20 cellular contexts compared by ENCODE assay signal in genomic region chr20:60579941-60580515, GRCh38.
DNase-seq lines count a peak whose midpoint lies in the region; FAIRE-seq and TF ChIP-seq lines count a peak whose summit lies in the region.
"Had no signal": no experiment of that assay in that cellular context is flagged by ENCODE, and none has a peak within 500 bp of the region (broad histone marks: within the 10 kb centered on the region; RNA-seq: fewer than 3 reads in every experiment).

No MANE protein-coding gene starts in this region.

- TF ChIP-seq CTCF in H9 (conservative IDR thresholded peaks at IDR 0.05) (no peak), bronchial epithelial cell (IDR thresholded peaks at IDR 0.05; ENCODE audit: insufficient read depth, low read length, severe bottlenecking) (no peak)

- no peak for FAIRE-seq in bronchial epithelial cell (lab: Jason Lieb, UNC)
- FAIRE-seq: A549 had no signal

- H3K36me3 Mint-ChIP-seq in H9 (ENCODE audit: insufficient read depth in 1 of 3, low read depth in 3 of 3) = peaks cover 5 to 17% (median 11%) of the 10 kb centered on the region in 3 experiments
- H3K36me3 Mint-ChIP-seq: CD4-positive, alpha-beta memory T cell had no signal

- H3K23me2 ChIP-seq in H9 (ENCODE audit: insufficient read length, low read depth, low read length, poor library complexity, severe bottlenecking) = no peaks in the 10 kb centered on the region

- H3K4me1 Mint-ChIP-seq in H9 = peaks cover 23% of the 10 kb centered on the region in 2 experiments
- H3K4me1 Mint-ChIP-seq: CD4-positive, alpha-beta memory T cell had no signal

- no peak overlapping the region for H3K23ac ChIP-seq in H9 (ENCODE audit: insufficient read length, low read depth, low read length)

- H3K27me3 ChIP-seq in BLaER1 (no peaks in the 10 kb centered on the region), H9 (ENCODE audit: insufficient read depth, low read length) (no peaks in the 10 kb centered on the region), bronchial epithelial cell (ENCODE audit: control insufficient read depth, insufficient read depth, low read length) (no peaks in the 10 kb centered on the region)
- H3K27me3 ChIP-seq: BE2C had no signal

- H4K20me1 ChIP-seq in BLaER1 (no peaks in the 10 kb centered on the region), H9 (ENCODE audit: control insufficient read depth, insufficient read depth, insufficient read length) (no peaks in the 10 kb centered on the region)

- H3K27me3 Mint-ChIP-seq in H9 (ENCODE audit: low read depth) = no peaks in the 10 kb centered on the region

- H3K9ac ChIP-seq in BLaER1 (no peak overlapping the region), H9 (ENCODE audit: extremely low read depth, insufficient read length, low read length) (no peak overlapping the region)

- no peaks in the 10 kb centered on the region for H3K79me2 ChIP-seq in H9 (ENCODE audit: insufficient read depth, low read length)

- no peak overlapping the region for H3T11ph ChIP-seq in H9 (ENCODE audit: low read length)

- peak overlapping the region; percentile 50 for H3K4me2 ChIP-seq in BLaER1
- H3K4me2 ChIP-seq in H9 (ENCODE audit: insufficient read depth, insufficient read length, low read length) = peak overlapping the region; percentile 6
- H3K4me2 ChIP-seq: A549 had no signal

- no CpG with 5 or more reads among the region's 4 CpGs for WGBS in H9 (ENCODE audit: extremely low coverage, insufficient read length, low lambda C conversion rate)

- no peak overlapping the region for H3K4me3 ChIP-seq in BLaER1
- H3K4me3 ChIP-seq in bronchial epithelial cell (ENCODE audit: low read depth, low read length) = no peak overlapping the region
- H3K4me3 ChIP-seq: A549, SJSA1 had no signal

- H3K14ac ChIP-seq in H9 (ENCODE audit: insufficient read depth, low read length) = no peak overlapping the region

- no peak overlapping the region for H2AFZ ChIP-seq in H9 (ENCODE audit: low read length)

- no peak overlapping the region for H4K5ac ChIP-seq in H9 (ENCODE audit: insufficient read length, low read depth, low read length)

- H3K18ac ChIP-seq in H9 (ENCODE audit: insufficient read length, low read depth, low read length) = no peak overlapping the region

- no peak overlapping the region for H2BK5ac ChIP-seq in H9 (ENCODE audit: insufficient read length, low read length)

- no peak overlapping the region for H2BK15ac ChIP-seq in H9 (ENCODE audit: low read depth, low read length)

- H3K79me1 ChIP-seq in H9 (ENCODE audit: insufficient read depth, low read depth, low read length, poor library complexity, severe bottlenecking) = no peaks in the 10 kb centered on the region

- DNase-seq in H9 (no peak), bronchial epithelial cell (ENCODE audit: low read depth) (peak; percentile 1), iPS-NIHi11 (ENCODE audit: low spot score) (peak; percentile 28), DMS 273 (lab: John Stamatoyannopoulos, UW; ENCODE audit: unreplicated experiment) (no peak), D341Med (ENCODE audit: low spot score) (no peak), KG1 (lab: John Stamatoyannopoulos, UW) (no peak), ureter (ENCODE audit: low spot score) (no peak)
- DNase-seq: BE2C; CD4-positive, alpha-beta memory T cell; HCEC 1CT; NCI-H1105; NCI-H146; NCI-H2029; NCI-H226; NCI-H510A treated with DMSO at 0.1 percent for 48 hours; NCI-H748 treated with DMSO at 0.1 percent for 48 hours had no signal

- H3K56ac ChIP-seq in H9 (ENCODE audit: insufficient read length, low read depth, low read length) = no peak overlapping the region

- H3K4me1 ChIP-seq in BLaER1 (peaks cover 13% of the 10 kb centered on the region), H9 (ENCODE audit: insufficient read depth, low read length) (peaks cover 11% of the 10 kb centered on the region)
- H3K4me1 ChIP-seq: A549, BE2C, SJSA1 had no signal

- H3K9me3 ChIP-seq in BLaER1 = no peaks in the 10 kb centered on the region
- no peaks in the 10 kb centered on the region for H3K9me3 ChIP-seq in H9 (ENCODE audit: control insufficient read depth, low read depth, low read length)
- H3K9me3 ChIP-seq: A549, BE2C had no signal

- no peak overlapping the region for H2BK20ac ChIP-seq in H9 (ENCODE audit: low read depth, low read length, poor library complexity, severe bottlenecking)

- no peaks in the 10 kb centered on the region for H3K36me3 ChIP-seq in BLaER1
- H3K36me3 ChIP-seq in bronchial epithelial cell (ENCODE audit: control insufficient read depth, insufficient read depth, low read length) = no peaks in the 10 kb centered on the region
- H3K36me3 ChIP-seq: BE2C, SJSA1 had no signal

- peak overlapping the region; percentile 47 to 95 (median 81); a peak in 5 of 7 replicates for H3K27ac Mint-ChIP-seq in H9
- H3K27ac Mint-ChIP-seq: CD4-positive, alpha-beta memory T cell had no signal

- H3K4ac ChIP-seq in H9 (ENCODE audit: low read depth, low read length) = no peak overlapping the region

- no peak overlapping the region for H4K91ac ChIP-seq in H9 (ENCODE audit: insufficient read length, low read depth, low read length)

- no peak overlapping the region for H4K8ac ChIP-seq in H9 (replicated peaks; ENCODE audit: insufficient read length, low read depth, low read length)

- H2BK12ac ChIP-seq in H9 (ENCODE audit: insufficient read length, low read depth, low read length) = no peak overlapping the region

- no peak overlapping the region for H3K27ac ChIP-seq in BLaER1
- peak overlapping the region; percentile 14 for H3K27ac ChIP-seq in H9 (ENCODE audit: insufficient read length, low read depth, low read length)
- H3K27ac ChIP-seq: A549, HL-60, SJSA1 had no signal

- no peak overlapping the region for H2BK120ac ChIP-seq in H9 (ENCODE audit: low read depth, low read length, poor library complexity, severe bottlenecking)

- H3K9me3 Mint-ChIP-seq in H9 = peaks cover 9 to 16% of the 10 kb centered on the region in 2 experiments
- H3K9me3 Mint-ChIP-seq: CD4-positive, alpha-beta memory T cell had no signal

- H3K4me3 Mint-ChIP-seq in H9 = peak overlapping the region in 1 of 2 experiments; percentile 67; a peak in 2 of 5 replicates
- H3K4me3 Mint-ChIP-seq: CD4-positive, alpha-beta memory T cell had no signal

- H2AK5ac ChIP-seq in H9 (ENCODE audit: insufficient read length, low read length) = no peak overlapping the region

Comparison
In these comparisons a context has a peak if more than half of its experiments do, and no peak if none do; other contexts are left out.
1. DNase-seq: peak in bronchial epithelial cell (single experiment) and iPS-NIHi11 (single experiment); none in H9 (single experiment), DMS 273 (single experiment), D341Med (single experiment), KG1 (single experiment) and ureter (single experiment).